ENCODE assay signal across 13 cellular contexts in the genomic region with DNA sequence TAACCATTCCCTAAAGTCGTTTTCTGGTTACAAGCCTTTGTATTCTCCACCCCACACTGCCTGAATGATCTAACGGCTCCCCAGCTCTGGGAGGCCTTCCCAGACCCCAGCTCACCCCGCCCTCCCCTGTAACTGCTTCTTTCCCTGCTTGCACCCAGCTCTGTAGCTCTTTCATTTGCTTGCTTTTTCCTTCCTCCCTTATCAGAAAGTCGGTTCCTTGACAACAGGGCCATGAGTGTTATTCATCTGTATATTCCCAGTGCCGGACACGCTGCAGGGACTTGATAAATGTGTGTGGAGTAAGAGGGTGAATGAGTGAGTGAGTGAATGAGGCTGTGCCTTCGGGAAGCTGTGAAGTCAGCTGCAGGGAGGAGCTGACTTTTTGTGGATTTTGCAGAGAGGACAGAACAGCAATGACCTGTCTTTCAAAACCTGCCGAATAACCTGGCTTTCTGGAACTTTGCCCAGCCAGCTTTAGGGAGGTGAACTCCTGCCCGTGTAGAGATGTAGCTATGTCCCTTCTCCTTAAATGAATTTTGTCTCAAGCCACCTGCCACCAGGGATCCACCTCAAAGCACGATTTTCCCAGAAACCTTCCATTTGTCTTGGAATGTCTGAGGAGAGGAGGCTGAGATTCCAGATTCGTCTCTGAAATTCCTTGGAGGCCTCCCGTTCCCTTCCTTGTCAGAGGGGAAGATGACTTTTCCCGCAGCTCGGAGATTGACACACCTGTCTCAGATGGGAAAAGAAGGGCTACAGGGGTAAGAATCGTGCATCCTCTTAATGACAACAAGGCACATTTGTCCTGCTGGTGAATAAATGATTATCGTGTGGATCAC. TPM values are rescaled to one million over a fixed set of nuclear protein-coding genes. Genes with fewer than 3 reads are reported as not detected.
A peak's percentile ranks its signal among the peaks of the same experiment; 100 is the strongest.
DNase-seq lines count a peak whose midpoint lies in the region; ATAC-seq, FAIRE-seq and TF ChIP-seq lines count a peak whose summit lies in the region.
"Had no signal": no experiment of that assay in that cellular context is flagged by ENCODE, and none has a peak within 500 bp of the region (broad histone marks: within the 10 kb centered on the region; RNA-seq: fewer than 3 reads in every experiment).

No MANE protein-coding gene starts in this region.

- H2BK12ac ChIP-seq in H9 (ENCODE audit: insufficient read length, low read depth, low read length): no peak overlapping the region

- no peaks in the 10 kb centered on the region for H3K36me3 ChIP-seq in astrocyte (ENCODE audit: insufficient read depth, low read length)
- H3K36me3 ChIP-seq: breast epithelium had no signal

- no peak overlapping the region for H3K14ac ChIP-seq in H9 (ENCODE audit: insufficient read depth, low read length)

- H4K91ac ChIP-seq in H9 (ENCODE audit: insufficient read length, low read depth, low read length): no peak overlapping the region

- H3K36me3 Mint-ChIP-seq in H9 (ENCODE audit: insufficient read depth in 1 of 3, low read depth in 3 of 3) (peaks cover 0 to 4% (median 3%) of the 10 kb centered on the region in 3 experiments; a peak in 5 of 7 replicates), astrocyte (ENCODE audit: low read depth, unreplicated experiment) (peaks cover 2% of the 10 kb centered on the region)
- H3K36me3 Mint-ChIP-seq in activated T-cell treated with anti-CD3 and anti-CD28 coated beads, Interleukin-2, amount 50 U/mL, for 72 hours (ENCODE audit: insufficient read depth in 2 of 2): no peaks in the 10 kb centered on the region

- no peak overlapping the region for H3K56ac ChIP-seq in H9 (ENCODE audit: insufficient read length, low read depth, low read length)

- H3K27me3 ChIP-seq in H9 (ENCODE audit: insufficient read depth, low read length) (no peaks in the 10 kb centered on the region), astrocyte (ENCODE audit: insufficient read depth, low read length) (peaks cover 18% of the 10 kb centered on the region)

- no peak overlapping the region for H3K18ac ChIP-seq in H9 (ENCODE audit: insufficient read length, low read depth, low read length)

- H2AFZ ChIP-seq in H9 (ENCODE audit: low read length) (no peak overlapping the region), astrocyte (ENCODE audit: low read depth, low read length) (peak overlapping the region; percentile 31)

- H3K27ac ChIP-seq in H9 (ENCODE audit: insufficient read length, low read depth, low read length) (no peak overlapping the region), astrocyte (ENCODE audit: low read depth, low read length) (no peak overlapping the region)
- H3K27ac ChIP-seq: breast epithelium, C4-2B had no signal

- H3K9ac ChIP-seq in H9 (ENCODE audit: extremely low read depth, insufficient read length, low read length): no peak overlapping the region
- H3K9ac ChIP-seq in astrocyte (ENCODE audit: low read length): no peak overlapping the region

- H4K8ac ChIP-seq in H9 (replicated peaks; ENCODE audit: insufficient read length, low read depth, low read length): no peak overlapping the region

- H3K9me3 Mint-ChIP-seq in H9 (peaks cover 4% of the 10 kb centered on the region in 2 experiments; a peak in 4 of 5 replicates), astrocyte (ENCODE audit: unreplicated experiment) (peaks cover 10% of the 10 kb centered on the region)
- no peaks in the 10 kb centered on the region for H3K9me3 Mint-ChIP-seq in activated T-cell treated with anti-CD3 and anti-CD28 coated beads, Interleukin-2, amount 50 U/mL, for 72 hours
- H3K9me3 Mint-ChIP-seq: activated T-helper 1 cell treated with anti-CD3 and anti-CD28 coated beads, Interleukin-12 subunit alpha, Interleukin-12 subunit beta, Interleukin-2, Interleukin-4 antibody, amounts not matched to agents 30 ng/mL and 10 ng/mL and 1 ng/mL, durations not matched to agents 14 hours and 24 hours and 36 hours had no signal

- H3K9me3 ChIP-seq in H9 (ENCODE audit: control insufficient read depth, low read depth, low read length): no peaks in the 10 kb centered on the region
- no peaks in the 10 kb centered on the region for H3K9me3 ChIP-seq in astrocyte (ENCODE audit: insufficient read depth, low read depth, low read length)
- H3K9me3 ChIP-seq: breast epithelium had no signal

- no peak overlapping the region for H3K4me3 Mint-ChIP-seq in H9
- H3K4me3 Mint-ChIP-seq in astrocyte (ENCODE audit: unreplicated experiment): no peak overlapping the region
- no peak overlapping the region for H3K4me3 Mint-ChIP-seq in activated T-cell treated with anti-CD3 and anti-CD28 coated beads, Interleukin-2, amount 50 U/mL, for 72 hours
- H3K4me3 Mint-ChIP-seq: activated CD4-positive, alpha-beta T cell treated with anti-CD3 and anti-CD28 coated beads for 36 hours; activated T-helper 1 cell treated with anti-CD3 and anti-CD28 coated beads, Interleukin-12 subunit alpha, Interleukin-12 subunit beta, Interleukin-2, Interleukin-4 antibody, amounts not matched to agents 30 ng/mL and 10 ng/mL and 1 ng/mL, durations not matched to agents 14 hours and 24 hours and 36 hours had no signal

- H3K4me1 ChIP-seq in H9 (ENCODE audit: insufficient read depth, low read length) (no peaks in the 10 kb centered on the region), astrocyte (ENCODE audit: insufficient read depth, low read length) (peaks cover 11% of the 10 kb centered on the region)
- H3K4me1 ChIP-seq: breast epithelium had no signal

- no peak overlapping the region for H3K4me2 ChIP-seq in H9 (ENCODE audit: insufficient read depth, insufficient read length, low read length)
- H3K4me2 ChIP-seq in astrocyte (ENCODE audit: low read length): peak overlapping the region; percentile 47

- ATAC-seq in activated T-cell treated with anti-CD3 and anti-CD28 coated beads, Interleukin-2, amount 50 U/mL, for 72 hours (replicated peaks in 1 of 2): no peak
- ATAC-seq in HG02870 (IDR thresholded peaks at IDR 0.05; ENCODE audit: unreplicated experiment): no peak
- ATAC-seq: activated CD4-positive, alpha-beta T cell treated with anti-CD3 and anti-CD28 coated beads for 36 hours had no signal

- no peak overlapping the region for H3T11ph ChIP-seq in H9 (ENCODE audit: low read length)

- no CpG with 5 or more reads among the region's 16 CpGs for WGBS in H9 (ENCODE audit: extremely low coverage, insufficient read length, low lambda C conversion rate)

- no peaks in the 10 kb centered on the region for H3K79me2 ChIP-seq in H9 (ENCODE audit: insufficient read depth, low read length)
- no peaks in the 10 kb centered on the region for H3K79me2 ChIP-seq in astrocyte (ENCODE audit: insufficient read depth, low read length)

- H3K27me3 Mint-ChIP-seq in H9 (ENCODE audit: low read depth) (peaks cover 20% of the 10 kb centered on the region), astrocyte (ENCODE audit: low read depth, unreplicated experiment) (peaks cover 41% of the 10 kb centered on the region)
- peaks cover 68% of the 10 kb centered on the region for H3K27me3 Mint-ChIP-seq in activated T-cell treated with anti-CD3 and anti-CD28 coated beads, Interleukin-2, amount 50 U/mL, for 72 hours (ENCODE audit: low read depth)

- no peak overlapping the region for H3K4me3 ChIP-seq in astrocyte (ENCODE audit: insufficient read depth, low read depth, low read length)
- H3K4me3 ChIP-seq: breast epithelium had no signal

- H2BK5ac ChIP-seq in H9 (ENCODE audit: insufficient read length, low read length): no peak overlapping the region

- H4K5ac ChIP-seq in H9 (ENCODE audit: insufficient read length, low read depth, low read length): no peak overlapping the region

- H4K20me1 ChIP-seq in H9 (ENCODE audit: control insufficient read depth, insufficient read depth, insufficient read length) (no peaks in the 10 kb centered on the region), astrocyte (ENCODE audit: insufficient read depth, low read length) (no peaks in the 10 kb centered on the region)

- H3K23me2 ChIP-seq in H9 (ENCODE audit: insufficient read length, low read depth, low read length, poor library complexity, severe bottlenecking): no peaks in the 10 kb centered on the region

- no peak overlapping the region for H2BK120ac ChIP-seq in H9 (ENCODE audit: low read depth, low read length, poor library complexity, severe bottlenecking)

- H3K4ac ChIP-seq in H9 (ENCODE audit: low read depth, low read length): no peak overlapping the region

- peak; percentile 72 for DNase-seq in A172 (ENCODE audit: low spot score)
- peak; percentile 36 for DNase-seq in H9
- peak; percentile 60 for DNase-seq in astrocyte (ENCODE audit: low read depth)
- peak; percentile 69 for DNase-seq in mesenteric fat pad (ENCODE audit: low spot score)
- no peak for DNase-seq in activated T-cell treated with anti-CD3 and anti-CD28 coated beads, Interleukin-2, amount 50 U/mL, for 72 hours
- DNase-seq in GM10266 (ENCODE audit: extremely low spot score): no peak
- DNase-seq in activated CD8-positive, alpha-beta memory T cell treated with anti-CD3 and anti-CD28 coated beads, Interleukin-2, amount 50 U/mL, for 48 hours: no peak
- DNase-seq: activated CD4-positive, alpha-beta T cell treated with anti-CD3 and anti-CD28 coated beads for 36 hours; NCI-H82 had no signal

- no peak overlapping the region for H2BK20ac ChIP-seq in H9 (ENCODE audit: low read depth, low read length, poor library complexity, severe bottlenecking)

- H3K4me1 Mint-ChIP-seq in H9 (peaks cover 22 to 23% of the 10 kb centered on the region in 2 experiments), astrocyte (ENCODE audit: low read depth, unreplicated experiment) (peaks cover 25% of the 10 kb centered on the region)
- no peaks in the 10 kb centered on the region for H3K4me1 Mint-ChIP-seq in activated T-cell treated with anti-CD3 and anti-CD28 coated beads, Interleukin-2, amount 50 U/mL, for 72 hours (ENCODE audit: low read depth)

- peak overlapping the region in 1 of 3 experiments; percentile 36; a peak in 1 of 7 replicates for H3K27ac Mint-ChIP-seq in H9
- no peak overlapping the region for H3K27ac Mint-ChIP-seq in astrocyte (ENCODE audit: unreplicated experiment)
- H3K27ac Mint-ChIP-seq in activated T-cell treated with anti-CD3 and anti-CD28 coated beads, Interleukin-2, amount 50 U/mL, for 72 hours: no peak overlapping the region
- H3K27ac Mint-ChIP-seq: activated CD4-positive, alpha-beta T cell treated with anti-CD3 and anti-CD28 coated beads for 36 hours; activated T-helper 1 cell treated with anti-CD3 and anti-CD28 coated beads, Interleukin-12 subunit alpha, Interleukin-12 subunit beta, Interleukin-2, Interleukin-4 antibody, amounts not matched to agents 30 ng/mL and 10 ng/mL and 1 ng/mL, durations not matched to agents 14 hours and 24 hours and 36 hours had no signal

- H2AK5ac ChIP-seq in H9 (ENCODE audit: insufficient read length, low read length): no peak overlapping the region

- H3K23ac ChIP-seq in H9 (ENCODE audit: insufficient read length, low read depth, low read length): no peak overlapping the region

- no peak for FAIRE-seq in astrocyte (lab: Jason Lieb, UNC)

- no peaks in the 10 kb centered on the region for H3K79me1 ChIP-seq in H9 (ENCODE audit: insufficient read depth, low read depth, low read length, poor library complexity, severe bottlenecking)

- H2BK15ac ChIP-seq in H9 (ENCODE audit: low read depth, low read length): no peak overlapping the region

- no peak for TF ChIP-seq CTCF in H9 (conservative IDR thresholded peaks at IDR 0.05)
- TF ChIP-seq CTCF in astrocyte (IDR thresholded peaks at IDR 0.05; ENCODE audit: insufficient read depth, low read depth, low read length): no peak
- TF ChIP-seq CTCF in GM10266 (IDR thresholded peaks at IDR 0.05; ENCODE audit: control insufficient read depth, insufficient read depth, low read depth, missing control alignments): no peak

RNA-seq across cellular contexts. Expression of gene CACNG4, which starts 19.9 kb away (rescaled TPM):
- 17.2 and 26.1 TPM in 2 replicates for total RNA-seq in A172 (2014; rRNA removed; shearing (Covaris generic))
- 6.0 and 6.3 TPM in 2 replicates for total RNA-seq in H9 (2021)
- 1.3 and 5.8 TPM in 2 replicates for total RNA-seq in astrocyte
- total RNA-seq in mesenteric fat pad: not detected
- total RNA-seq in activated T-cell treated with anti-CD3 and anti-CD28 coated beads, Interleukin-2, amount 50 U/mL, for 72 hours: not detected
- total RNA-seq: activated CD4-positive, alpha-beta T cell treated with anti-CD3 and anti-CD28 coated beads for 36 hours; activated T-helper 1 cell treated with anti-CD3 and anti-CD28 coated beads, Interleukin-12 subunit alpha, Interleukin-12 subunit beta, Interleukin-2, Interleukin-4 antibody, amounts not matched to agents 30 ng/mL and 10 ng/mL and 1 ng/mL, durations not matched to agents 14 hours and 24 hours and 36 hours had no signal

Comparison
In these comparisons a context has a peak if more than half of its experiments do, and no peak if none do; other contexts are left out.
1. DNase-seq: peak in A172 (single experiment), H9 (single experiment), astrocyte (single experiment) and mesenteric fat pad (single experiment); none in activated T-cell treated with anti-CD3 and anti-CD28 coated beads, Interleukin-2, amount 50 U/mL, for 72 hours (0 of 2), GM10266 (single experiment) and activated CD8-positive, alpha-beta memory T cell treated with anti-CD3 and anti-CD28 coated beads, Interleukin-2, amount 50 U/mL, for 48 hours (single experiment).